15 cellular contexts compared by ENCODE assay signal in genomic region chr5:171630670-171631065, GRCh38.
"Had no signal": no experiment of that assay in that cellular context is flagged by ENCODE, and none has a peak within 500 bp of the region (broad histone marks: within the 10 kb centered on the region; RNA-seq: fewer than 3 reads in every experiment).

No MANE protein-coding gene starts in this region.

- H3K27ac Mint-ChIP-seq: activated naive CD8-positive, alpha-beta T cell treated with anti-CD3 and anti-CD28 coated beads, Interleukin-2, amount 10 ng/mL, durations not matched to agents 7 days and 5 days; effector memory CD8-positive, alpha-beta T cell; nephron had no signal

- H3K27ac ChIP-seq: epithelial cell of prostate, right atrium auricular region, skin epidermis, transverse colon had no signal

- H3K4me3 ChIP-seq: right atrium auricular region, skin epidermis, transverse colon had no signal

- ATAC-seq: activated CD4-positive, CD25-positive, alpha-beta regulatory T cell treated with anti-CD3 and anti-CD28 coated beads, Interleukin-2, amount 50 U/mL, for 24 hours; effector memory CD8-positive, alpha-beta T cell had no signal

- H3K36me3 ChIP-seq: right atrium auricular region, transverse colon had no signal

- H3K4me1 Mint-ChIP-seq: activated naive CD8-positive, alpha-beta T cell treated with anti-CD3 and anti-CD28 coated beads, Interleukin-2, amount 10 ng/mL, durations not matched to agents 7 days and 5 days had no signal

- H3K9me3 Mint-ChIP-seq: activated naive CD8-positive, alpha-beta T cell treated with anti-CD3 and anti-CD28 coated beads, Interleukin-2, amount 10 ng/mL, durations not matched to agents 7 days and 5 days; effector memory CD8-positive, alpha-beta T cell; nephron had no signal

- DNase-seq: activated CD4-positive, alpha-beta T cell treated with anti-CD3 and anti-CD28 coated beads, Interleukin-2, amount 50 U/mL, for 1 hour; activated CD8-positive, alpha-beta memory T cell treated with anti-CD3 and anti-CD28 coated beads for 24 hours; activated naive CD4-positive, alpha-beta T cell; cerebellar nuclear complex; effector memory CD8-positive, alpha-beta T cell; stimulated activated CD4-positive, alpha-beta T cell treated with anti-CD3 and anti-CD28 coated beads, Interleukin-4, amount 100 ng/mL, for 4 hours; stimulated activated naive CD4-positive, alpha-beta T cell treated with Interleukin-2 at 50 U/mL for 16 hours; substantia nigra had no signal

- H3K9me3 ChIP-seq: right atrium auricular region, transverse colon had no signal

- H3K4me3 Mint-ChIP-seq: activated naive CD8-positive, alpha-beta T cell treated with anti-CD3 and anti-CD28 coated beads, Interleukin-2, amount 10 ng/mL, durations not matched to agents 7 days and 5 days; effector memory CD8-positive, alpha-beta T cell had no signal

- H3K27me3 ChIP-seq: right atrium auricular region had no signal

- H3K36me3 Mint-ChIP-seq: activated naive CD8-positive, alpha-beta T cell treated with anti-CD3 and anti-CD28 coated beads, Interleukin-2, amount 10 ng/mL, durations not matched to agents 7 days and 5 days had no signal
